Comparison of ENCODE assay signal across 21 cellular contexts in genomic region chr2:174654429-174654941, GRCh38. TPM values are rescaled to one million over a fixed set of nuclear protein-coding genes. Genes with fewer than 3 reads are reported as not detected.
A peak's percentile ranks its signal among the peaks of the same experiment; 100 is the strongest.
DNase-seq lines count a peak whose midpoint lies in the region; ATAC-seq lines count a peak whose summit lies in the region.
"Had no signal": no experiment of that assay in that cellular context is flagged by ENCODE, and none has a peak within 500 bp of the region (broad histone marks: within the 10 kb centered on the region; RNA-seq: fewer than 3 reads in every experiment).

No MANE protein-coding gene starts in this region.

- no peaks in the 10 kb centered on the region for H3K27me3 Mint-ChIP-seq in activated naive CD8-positive, alpha-beta T cell
- H3K27me3 Mint-ChIP-seq: CD4-positive, alpha-beta T cell had no signal

- peak; percentile 44 to 65 for ATAC-seq in activated naive CD4-positive, alpha-beta T cell treated with anti-CD3 and anti-CD28 coated beads, Interleukin-2, amount 50 U/mL, for 72 hours
- ATAC-seq in GM18909 (IDR thresholded peaks at IDR 0.05; ENCODE audit: poor library complexity, unreplicated experiment): no peak
- ATAC-seq in activated CD4-positive, CD25-positive, alpha-beta regulatory T cell treated with anti-CD3 and anti-CD28 coated beads, Interleukin-2, amount 50 U/mL, for 24 hours: no peak
- ATAC-seq: HepG2 had no signal

- H3K4me3 Mint-ChIP-seq in activated naive CD8-positive, alpha-beta T cell: no peak overlapping the region
- H3K4me3 Mint-ChIP-seq: CD4-positive, alpha-beta T cell; neural crest cell had no signal

- peaks cover 50% of the 10 kb centered on the region for H3K4me1 Mint-ChIP-seq in activated naive CD8-positive, alpha-beta T cell (ENCODE audit: low read depth)
- H3K4me1 Mint-ChIP-seq: neural crest cell had no signal

- H3K36me3 Mint-ChIP-seq in activated naive CD4-positive, alpha-beta T cell treated with anti-CD3 and anti-CD28 coated beads, Interleukin-2, amount 50 U/mL, for 72 hours: peaks cover 17 to 58% of the 10 kb centered on the region in 2 donors
- peaks cover 22% of the 10 kb centered on the region for H3K36me3 Mint-ChIP-seq in activated naive CD8-positive, alpha-beta T cell

- peak overlapping the region; percentile 42 to 65 for H3K27ac Mint-ChIP-seq in activated naive CD4-positive, alpha-beta T cell treated with anti-CD3 and anti-CD28 coated beads, Interleukin-2, amount 50 U/mL, for 72 hours
- H3K27ac Mint-ChIP-seq in activated naive CD8-positive, alpha-beta T cell: peak overlapping the region; percentile 52
- H3K27ac Mint-ChIP-seq: CD4-positive, alpha-beta T cell had no signal

- peaks cover 2 to 29% of the 10 kb centered on the region in 2 donors for H3K9me3 Mint-ChIP-seq in activated naive CD4-positive, alpha-beta T cell treated with anti-CD3 and anti-CD28 coated beads, Interleukin-2, amount 50 U/mL, for 72 hours
- H3K9me3 Mint-ChIP-seq in activated naive CD8-positive, alpha-beta T cell (ENCODE audit: low read depth): peaks cover 6% of the 10 kb centered on the region

- DNase-seq in activated naive CD4-positive, alpha-beta T cell treated with anti-CD3 and anti-CD28 coated beads, Interleukin-2, amount 50 U/mL, for 72 hours (ENCODE audit: low spot score in 2 of 2): no peak
- DNase-seq in activated naive CD4-positive, alpha-beta T cell (lab: John Stamatoyannopoulos, UW): no peak
- DNase-seq in fibroblast of peridontal ligament (ENCODE audit: extremely low read depth): peak; percentile 75
- no peak for DNase-seq in stimulated activated CD4-positive, alpha-beta T cell treated with anti-CD3 and anti-CD28 coated beads, Interleukin-12 subunit alpha, Interleukin-12 subunit beta, amount 100 ng/mL, for 4 hours
- no peak for DNase-seq in NCI-H748 treated with DMSO at 0.1 percent for 48 hours (lab: John Stamatoyannopoulos, UW)
- DNase-seq: activated CD4-positive, alpha-beta T cell treated with anti-CD3 and anti-CD28 coated beads, Interleukin-2, amount 50 U/mL, for 48 hours; amygdala; CD4-positive, alpha-beta T cell; DMS79 treated with DMSO at 0.1 percent for 48 hours; foreskin melanocyte; mesendoderm; MG63; NCI-H187; NCI-H2227 treated with DMSO at 0.1 percent for 48 hours; small intestine; thyroid gland had no signal

RNA-seq across cellular contexts. Expression of gene WIPF1, which starts 56.9 kb away (rescaled TPM):
- total RNA-seq in activated naive CD4-positive, alpha-beta T cell treated with anti-CD3 and anti-CD28 coated beads, Interleukin-2, amount 50 U/mL, for 72 hours: 100 to 1,000 TPM; 138 to 262 TPM
- total RNA-seq: HepG2 had no signal

Comparison
In these comparisons a context has a peak if more than half of its experiments do, and no peak if none do; other contexts are left out.
1. ATAC-seq: peak in activated naive CD4-positive, alpha-beta T cell treated with anti-CD3 and anti-CD28 coated beads, Interleukin-2, amount 50 U/mL, for 72 hours (2 of 2); none in GM18909 (single experiment) and activated CD4-positive, CD25-positive, alpha-beta regulatory T cell treated with anti-CD3 and anti-CD28 coated beads, Interleukin-2, amount 50 U/mL, for 24 hours (0 of 2).